8 cellular contexts compared by ENCODE assay signal in genomic region chr10:89391882-89392756, GRCh38. TPM values are rescaled to one million over a fixed set of nuclear protein-coding genes. Genes with fewer than 3 reads are reported as not detected.
A peak's percentile ranks its signal among the peaks of the same experiment; 100 is the strongest.
DNase-seq lines count a peak whose midpoint lies in the region; ATAC-seq and TF ChIP-seq lines count a peak whose summit lies in the region.

Gene IFIT1, plus strand, starts transcription at chr10:89392623. Its CDS starts 90 bp downstream, at chr10:89392713.

- H3K4me1 Mint-ChIP-seq in activated T-cell treated with anti-CD3 and anti-CD28 coated beads, Interleukin-2, amount 50 U/mL, for 24 hours (ENCODE audit: low read depth): peaks cover 39% of the 10 kb centered on the region

- H3K36me3 ChIP-seq in BE2C (no peaks in the 10 kb centered on the region), muscle layer of colon (ENCODE audit: insufficient read depth, low read length) (no peaks in the 10 kb centered on the region), tibial nerve (peaks cover 0 to 10% (median 0%) of the 10 kb centered on the region in 3 donors)

- ATAC-seq in GM18502 (IDR thresholded peaks at IDR 0.05; ENCODE audit: poor library complexity, unreplicated experiment) (peak; percentile 84), HG02884 (IDR thresholded peaks at IDR 0.05; ENCODE audit: unreplicated experiment) (peak; percentile 88)

- H3K4me3 ChIP-seq in BE2C (ENCODE audit: low read depth, low read length) (peak within 1 kb of the TSS; percentile 83), muscle layer of colon (ENCODE audit: low read depth in 1 of 2, low read length in 2 of 2) (peak within 1 kb of the TSS; percentile 40 to 66), tibial nerve (peak within 1 kb of the TSS; percentile 33 to 68 (median 48))

- WGBS in tibial nerve, 2 donors: 1 to 2% methylated on average over 8 of the region's 8 CpGs

- TF ChIP-seq CTCF in BE2C (IDR thresholded peaks at IDR 0.05; ENCODE audit: low read depth, low read length) (0 out of 2 replicates have a peak, but pooled peaks have one; percentile 3), tibial nerve (IDR thresholded peaks at IDR 0.05) (no peak)

- no peaks in the 10 kb centered on the region for H3K27me3 Mint-ChIP-seq in activated T-cell treated with anti-CD3 and anti-CD28 coated beads, Interleukin-2, amount 50 U/mL, for 24 hours

- H3K9me3 Mint-ChIP-seq in activated T-cell treated with anti-CD3 and anti-CD28 coated beads, Interleukin-2, amount 50 U/mL, for 24 hours: peaks cover 3% of the 10 kb centered on the region

- DNase-seq in BE2C (peak; percentile 32), NCI-H345 (lab: John Stamatoyannopoulos, UW) (peak; percentile 55), fibroblast of gingiva (ENCODE audit: low read depth) (peak; percentile 81), tibial nerve (ENCODE audit: low spot score in 2 of 2) (peak in 1 of 2 donors; percentile 73)
- DNase-seq in activated T-cell treated with anti-CD3 and anti-CD28 coated beads, Interleukin-2, amount 50 U/mL, for 24 hours: no peak

- H3K27ac ChIP-seq in muscle layer of colon (ENCODE audit: low read depth, low read length): peak within 1 kb of the TSS; percentile 67
- H3K27ac ChIP-seq in tibial nerve: peak within 1 kb of the TSS; percentile 65 to 93 (median 82)

- H3K4me3 Mint-ChIP-seq in activated T-cell treated with anti-CD3 and anti-CD28 coated beads, Interleukin-2, amount 50 U/mL, for 24 hours: peak within 1 kb of the TSS; percentile 71

- H3K9me3 ChIP-seq in BE2C (no peaks in the 10 kb centered on the region), muscle layer of colon (ENCODE audit: low read length) (no peaks in the 10 kb centered on the region), tibial nerve (no peaks in the 10 kb centered on the region)

- peak in 1 of 2 donors; percentile 60 for TF ChIP-seq POLR2A in tibial nerve (IDR thresholded peaks at IDR 0.05)

- H3K27me3 ChIP-seq in BE2C (no peaks in the 10 kb centered on the region), muscle layer of colon (ENCODE audit: control insufficient read depth in 1 of 2, insufficient read depth in 2 of 2, low read length in 2 of 2) (no peaks in the 10 kb centered on the region), tibial nerve (no peaks in the 10 kb centered on the region)

- TF ChIP-seq EP300 in tibial nerve (IDR thresholded peaks at IDR 0.05): peak in 1 of 2 donors; percentile 90

- H3K27ac Mint-ChIP-seq in activated T-cell treated with anti-CD3 and anti-CD28 coated beads, Interleukin-2, amount 50 U/mL, for 24 hours: peak within 1 kb of the TSS; percentile 59

- H3K9ac ChIP-seq in muscle layer of colon (ENCODE audit: low read length): peak within 1 kb of the TSS; percentile 59

- H3K4me1 ChIP-seq in BE2C (peaks cover 2% of the 10 kb centered on the region; the same call in 1 of the 2 replicates), muscle layer of colon (ENCODE audit: insufficient read depth, low read length) (peaks cover 40% of the 10 kb centered on the region), tibial nerve (peaks cover 0 to 56% (median 16%) of the 10 kb centered on the region in 4 donors)

- peaks cover 2% of the 10 kb centered on the region for H3K36me3 Mint-ChIP-seq in activated T-cell treated with anti-CD3 and anti-CD28 coated beads, Interleukin-2, amount 50 U/mL, for 24 hours (ENCODE audit: low read depth)

RNA-seq across cellular contexts. Expression of gene IFIT1, which starts in this region (rescaled TPM):
- polyA plus RNA-seq in BE2C (2012; ENCODE audit: insufficient read depth, insufficient read length, low read depth): 1.1 TPM
- 10 to 100 TPM in 3 of 4 donors, 1 to 10 TPM in 1; 7.2 to 17.0 (median 13.9) TPM for total RNA-seq in tibial nerve
